Comparison of ENCODE assay signal across 25 cellular contexts in the genomic region with DNA sequence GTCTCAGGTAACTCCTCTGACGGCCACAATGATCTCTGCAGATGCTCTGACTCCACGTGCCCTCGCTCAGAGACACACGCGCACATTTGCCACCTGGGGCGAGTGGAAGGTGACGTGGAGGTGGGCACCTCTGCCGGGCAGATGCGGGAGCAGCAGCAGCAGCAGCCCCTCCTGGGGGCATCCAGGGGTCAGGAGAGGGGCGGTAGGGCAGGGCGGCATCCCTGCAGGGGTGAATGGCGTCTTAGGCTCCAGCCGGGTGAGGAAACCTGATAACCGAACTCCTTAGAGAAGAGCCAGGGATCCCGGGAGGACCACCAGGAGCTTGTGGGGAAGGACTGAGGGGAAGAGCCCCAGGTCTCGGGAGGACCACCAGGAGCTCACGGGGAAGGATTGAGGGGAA. TPM values are rescaled to one million over a fixed set of nuclear protein-coding genes. Genes with fewer than 3 reads are reported as not detected.
"Had no signal": no experiment of that assay in that cellular context is flagged by ENCODE, and none has a peak within 500 bp of the region (broad histone marks: within the 10 kb centered on the region; RNA-seq: fewer than 3 reads in every experiment).

No MANE protein-coding gene starts in this region.

- ATAC-seq: activated CD4-positive, alpha-beta T cell treated with anti-CD3 and anti-CD28 coated beads for 36 hours; activated CD8-positive, alpha-beta memory T cell treated with anti-CD3 and anti-CD28 coated beads, Interleukin-2, amount 10 ng/mL, durations not matched to agents 7 days and 5 days; activated CD8-positive, alpha-beta T cell treated with anti-CD3 and anti-CD28 coated beads, Interleukin-2, amount 10 ng/mL, durations not matched to agents 7 days and 5 days; esophagus mucosa; foreskin keratinocyte; heart right ventricle; left lung; psoas muscle; stimulated activated naive CD8-positive, alpha-beta T cell treated with anti-CD3 and anti-CD28 coated beads, Interleukin-15, Interleukin-2, amounts not matched to agents 100 U/mL and 50 U/mL, for 24 hours had no signal

- DNase-seq: activated CD4-positive, alpha-beta T cell treated with anti-CD3 and anti-CD28 coated beads for 36 hours; activated CD4-positive, CD25-positive, alpha-beta regulatory T cell; activated CD8-positive, alpha-beta memory T cell treated with anti-CD3 and anti-CD28 coated beads, Interleukin-2, amount 10 ng/mL, durations not matched to agents 7 days and 5 days; activated CD8-positive, alpha-beta T cell treated with anti-CD3 and anti-CD28 coated beads, Interleukin-2, amount 10 ng/mL, durations not matched to agents 7 days and 5 days; activated T-cell treated with anti-CD3 and anti-CD28 coated beads, Interleukin-2, amount 50 U/mL, for 48 hours; adrenal gland; foreskin keratinocyte; heart right ventricle; kidney glomerular epithelial cell; stimulated activated CD4-positive, alpha-beta T cell treated with anti-CD3 and anti-CD28 coated beads, Interleukin-15, amount 100 ng/mL, for 24 hours; stimulated activated naive CD8-positive, alpha-beta T cell treated with anti-CD3 and anti-CD28 coated beads, Interleukin-15, Interleukin-2, amounts not matched to agents 100 U/mL and 50 U/mL, for 24 hours; testis; transverse colon had no signal

- H3K4me2 ChIP-seq: smooth muscle cell had no signal

- H3K27me3 ChIP-seq: adrenal gland, foreskin keratinocyte, heart right ventricle, left lung, pancreas, testis, transverse colon had no signal

- H3K27ac ChIP-seq: adrenal gland, foreskin keratinocyte, heart right ventricle, left lung, pancreas, psoas muscle, testis, transverse colon had no signal

- H3K4me3 ChIP-seq: adrenal gland, heart right ventricle, left lung, lung, pancreas, psoas muscle, smooth muscle cell, testis, transverse colon had no signal

- H3K4me1 ChIP-seq: adrenal gland, foreskin keratinocyte, heart right ventricle, left lung, pancreas, psoas muscle, testis, transverse colon had no signal

- FAIRE-seq: astrocyte, endothelial cell of umbilical vein, pancreas, urothelium cell line had no signal

- H3K9me3 ChIP-seq: adrenal gland, heart right ventricle, left lung, pancreas, psoas muscle, testis, transverse colon had no signal

RNA-seq across cellular contexts. Expression of a gene that starts 34.6 kb away (rescaled TPM):
- total RNA-seq: activated CD4-positive, alpha-beta T cell treated with anti-CD3 and anti-CD28 coated beads for 36 hours; activated CD8-positive, alpha-beta memory T cell treated with anti-CD3 and anti-CD28 coated beads, Interleukin-2, amount 10 ng/mL, durations not matched to agents 7 days and 5 days; activated CD8-positive, alpha-beta T cell treated with anti-CD3 and anti-CD28 coated beads, Interleukin-2, amount 10 ng/mL, durations not matched to agents 7 days and 5 days; activated T-helper 2 cell treated with anti-CD3 and anti-CD28 coated beads, Interferon-gamma antibody, Interleukin-2, Interleukin-4, amounts not matched to agents 10 μg/mL and 5 μg/mL and 100 μg/mL, durations not matched to agents 14 hours and 24 hours and 36 hours; endothelial cell of umbilical vein; esophagus mucosa; foreskin keratinocyte; mesenteric fat pad; T-helper 1 cell treated with Interleukin-12 subunit alpha and Interleukin-12 subunit beta and Interleukin-4 antibody, amounts not matched to agents 30 ng/mL and 1 ng/mL, for 36 hours; transverse colon had no signal
